8 cellular contexts compared by ENCODE assay signal in genomic region chr2:68251187-68251854, GRCh38. TPM values are rescaled to one million over a fixed set of nuclear protein-coding genes. Genes with fewer than 3 reads are reported as not detected.
DNase-seq lines count a peak whose midpoint lies in the region; ATAC-seq and TF ChIP-seq lines count a peak whose summit lies in the region.

No MANE protein-coding gene starts in this region.

- TF ChIP-seq POLR2A in NB4 (IDR thresholded peaks at IDR 0.05; ENCODE audit: extremely low read depth, insufficient read length) (peak; percentile 46), tibial nerve (IDR thresholded peaks at IDR 0.05) (no peak)

- H3K27me3 ChIP-seq in GM06990 (replicated peaks; ENCODE audit: control insufficient read depth, insufficient read depth, low read length) (no peaks in the 10 kb centered on the region), parathyroid adenoma (ENCODE audit: control insufficient read depth, insufficient read depth, low read length) (no peaks in the 10 kb centered on the region), tibial nerve (no peaks in the 10 kb centered on the region)

- H3K4me1 ChIP-seq in parathyroid adenoma (peaks cover 31% of the 10 kb centered on the region), tibial nerve (peaks cover 0 to 73% (median 43%) of the 10 kb centered on the region in 4 donors)

- DNase-seq in GM06990 (ENCODE audit: extremely low read depth, insufficient read length) (peak; percentile 76), NB4 (ENCODE audit: low read depth) (peak; percentile 93), SK-N-MC (ENCODE audit: low read depth, low spot score) (no peak), glutamatergic neuron (peak; percentile 63), tibial nerve (ENCODE audit: low spot score in 2 of 2) (peak; percentile 33 to 75)
- DNase-seq in activated naive CD4-positive, alpha-beta T cell treated with anti-CD3 and anti-CD28 coated beads, Interleukin-2, amount 50 U/mL, for 72 hours (ENCODE audit: low spot score in 2 of 2), result peak; percentile 65 to 71

- H3K9ac ChIP-seq in SK-N-MC (ENCODE audit: insufficient read length), result peak overlapping the region; percentile 75
- H3K9ac ChIP-seq in parathyroid adenoma, result no peak overlapping the region

- no peaks in the 10 kb centered on the region for H3K9me3 Mint-ChIP-seq in activated naive CD4-positive, alpha-beta T cell treated with anti-CD3 and anti-CD28 coated beads, Interleukin-2, amount 50 U/mL, for 72 hours
- H3K9me3 Mint-ChIP-seq in glutamatergic neuron (ENCODE audit: unreplicated experiment), result peaks cover 9% of the 10 kb centered on the region

- H3K27ac ChIP-seq in SK-N-MC (peak overlapping the region; percentile 81), parathyroid adenoma (peak overlapping the region; percentile 94), tibial nerve (peak overlapping the region; percentile 97 to 99 (median 98))

- peak overlapping the region; percentile 97 for H3K4me3 ChIP-seq in GM06990 (replicated peaks; ENCODE audit: low read depth, low read length)
- H3K4me3 ChIP-seq in NB4 (ENCODE audit: low read depth, low read length), result peak overlapping the region; percentile 84
- peak overlapping the region; percentile 95 for H3K4me3 ChIP-seq in SK-N-MC
- H3K4me3 ChIP-seq in parathyroid adenoma (ENCODE audit: low read depth, low read length), result peak overlapping the region; percentile 83
- peak overlapping the region; percentile 80 to 96 (median 92) for H3K4me3 ChIP-seq in tibial nerve

- peak overlapping the region; percentile 72 for H3K4me2 ChIP-seq in parathyroid adenoma (ENCODE audit: low read length)

- peak; percentile 44 for ATAC-seq in HG02571 (IDR thresholded peaks at IDR 0.05; ENCODE audit: unreplicated experiment)
- ATAC-seq in activated naive CD4-positive, alpha-beta T cell treated with anti-CD3 and anti-CD28 coated beads, Interleukin-2, amount 50 U/mL, for 72 hours, result peak; percentile 56 to 63

- H3K27ac Mint-ChIP-seq in activated naive CD4-positive, alpha-beta T cell treated with anti-CD3 and anti-CD28 coated beads, Interleukin-2, amount 50 U/mL, for 72 hours, result peak overlapping the region; percentile 97 to 99
- H3K27ac Mint-ChIP-seq in glutamatergic neuron (ENCODE audit: unreplicated experiment), result peak overlapping the region; percentile 85

- TF ChIP-seq CTCF in GM06990 (IDR thresholded peaks at IDR 0.05; ENCODE audit: insufficient read depth, low read length, poor library complexity, severe bottlenecking), result peak; percentile 75
- peak; percentile 75 for TF ChIP-seq CTCF in NB4 (IDR thresholded peaks at IDR 0.05; ENCODE audit: low read depth, low read length)
- TF ChIP-seq CTCF in glutamatergic neuron (IDR thresholded peaks at IDR 0.05; ENCODE audit: partially characterized antibody, unreplicated experiment), result peak; percentile 79
- TF ChIP-seq CTCF in parathyroid adenoma (IDR thresholded peaks at IDR 0.05), result peak; percentile 75
- peak; percentile 60 to 77 (median 63) for TF ChIP-seq CTCF in tibial nerve (IDR thresholded peaks at IDR 0.05)

- peak; percentile 25 to 54 for TF ChIP-seq EP300 in tibial nerve (IDR thresholded peaks at IDR 0.05)

- peak overlapping the region; percentile 88 for H3K4me3 Mint-ChIP-seq in glutamatergic neuron (ENCODE audit: unreplicated experiment)

- peaks cover 9% of the 10 kb centered on the region for H3K4me1 Mint-ChIP-seq in glutamatergic neuron (ENCODE audit: low read depth, unreplicated experiment)

- no peaks in the 10 kb centered on the region for H3K36me3 ChIP-seq in GM06990 (ENCODE audit: control insufficient read depth, insufficient read depth, low read length)
- H3K36me3 ChIP-seq in SK-N-MC (ENCODE audit: insufficient read depth, low read length), result peaks cover 8% of the 10 kb centered on the region
- no peaks in the 10 kb centered on the region for H3K36me3 ChIP-seq in parathyroid adenoma (ENCODE audit: control insufficient read depth, insufficient read depth, low read length)
- no peaks in the 10 kb centered on the region for H3K36me3 ChIP-seq in tibial nerve

- H3K27me3 Mint-ChIP-seq in glutamatergic neuron (ENCODE audit: unreplicated experiment), result peaks cover 11% of the 10 kb centered on the region

- H3K36me3 Mint-ChIP-seq in activated naive CD4-positive, alpha-beta T cell treated with anti-CD3 and anti-CD28 coated beads, Interleukin-2, amount 50 U/mL, for 72 hours, result peaks cover 19 to 28% of the 10 kb centered on the region in 2 donors
- no peaks in the 10 kb centered on the region for H3K36me3 Mint-ChIP-seq in glutamatergic neuron (ENCODE audit: unreplicated experiment)

- peak overlapping the region; percentile 76 for H2AFZ ChIP-seq in parathyroid adenoma

- 0% methylated on average over 31 to 32 of the region's 41 CpGs for WGBS in tibial nerve, 2 donors

- peaks cover 43% of the 10 kb centered on the region for H3K79me2 ChIP-seq in parathyroid adenoma

- H3K9me3 ChIP-seq in SK-N-MC (ENCODE audit: low read depth, low read length) (no peaks in the 10 kb centered on the region), parathyroid adenoma (ENCODE audit: control insufficient read depth, low read length) (no peaks in the 10 kb centered on the region), tibial nerve (no peaks in the 10 kb centered on the region)

RNA-seq across cellular contexts. Expression of gene PPP3R1, which starts 1.0 kb away (rescaled TPM):
- total RNA-seq in activated naive CD4-positive, alpha-beta T cell treated with anti-CD3 and anti-CD28 coated beads, Interleukin-2, amount 50 U/mL, for 72 hours, result 10 to 100 TPM; 61.5 to 69.1 TPM
- total RNA-seq in glutamatergic neuron (ENCODE audit: unreplicated experiment) (53.4 TPM), tibial nerve (10 to 100 TPM; 31.5 to 41.7 (median 36.3) TPM)
